Comparison of ENCODE assay signal across 12 cellular contexts in the genomic region with DNA sequence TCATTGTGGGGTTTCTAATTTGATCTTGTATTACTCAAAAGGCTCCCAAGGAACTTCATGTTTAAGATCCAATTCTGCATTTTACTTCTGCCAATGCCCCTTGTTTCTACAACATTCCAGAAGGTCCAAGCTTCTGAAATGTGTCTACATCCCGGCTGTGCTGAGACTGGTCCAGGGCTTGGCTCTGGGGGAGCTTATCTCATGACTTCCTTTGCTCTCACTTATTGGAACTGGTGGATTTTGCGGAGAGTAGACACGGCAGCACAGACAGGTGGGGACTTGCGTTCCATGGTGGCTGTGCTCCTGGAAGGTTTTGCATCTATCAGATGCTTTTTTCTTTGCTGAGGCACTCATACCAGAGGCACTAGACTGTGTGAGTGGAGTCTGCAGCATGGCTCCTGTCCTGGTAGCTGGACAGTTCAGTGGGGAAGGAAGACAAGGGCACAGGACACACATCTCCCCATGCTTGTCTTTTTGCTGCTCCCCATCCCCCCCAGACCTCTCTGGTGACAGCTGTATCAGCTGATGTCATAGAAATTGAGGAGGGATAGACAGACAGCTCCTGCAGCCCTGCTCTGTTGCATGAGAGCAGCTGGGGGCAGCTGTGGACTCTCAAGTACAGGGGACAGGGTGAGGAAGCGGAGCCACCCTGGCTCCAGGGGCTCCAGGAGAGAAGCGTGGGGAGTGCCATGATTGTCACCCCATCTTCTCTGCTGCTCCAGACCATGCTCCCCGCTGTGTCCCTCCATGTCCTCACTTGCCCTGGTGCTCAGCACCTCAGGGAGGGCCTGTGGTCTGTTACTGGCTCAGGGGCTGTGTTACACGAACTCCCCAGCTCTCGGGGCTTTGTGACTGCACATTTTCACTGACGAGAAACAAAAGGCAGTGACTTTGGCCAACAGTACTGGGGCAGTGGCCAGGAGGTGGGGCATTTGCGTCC. TPM values are rescaled to one million over a fixed set of nuclear protein-coding genes. Genes with fewer than 3 reads are reported as not detected.
A peak's percentile ranks its signal among the peaks of the same experiment; 100 is the strongest.
DNase-seq lines count a peak whose midpoint lies in the region; ATAC-seq and TF ChIP-seq lines count a peak whose summit lies in the region.
"Had no signal": no experiment of that assay in that cellular context is flagged by ENCODE, and none has a peak within 500 bp of the region (broad histone marks: within the 10 kb centered on the region; RNA-seq: fewer than 3 reads in every experiment).

No MANE protein-coding gene starts in this region.

- DNase-seq in GM23338 (ENCODE audit: low spot score) (no peak), fibroblast of pulmonary artery (ENCODE audit: low read depth) (peak; percentile 41), myocyte (ENCODE audit: low read depth) (peak; percentile 53), hippocampal formation (lab: John Stamatoyannopoulos, UW) (no peak), A172 (ENCODE audit: low spot score) (no peak), NCI-H345 (lab: John Stamatoyannopoulos, UW) (no peak), NAMALWA (ENCODE audit: low spot score) (no peak)
- DNase-seq: NCI-H1048 had no signal

- TF ChIP-seq CTCF in GM23338 (conservative IDR thresholded peaks at IDR 0.05; ENCODE audit: low read depth in 2 of 2) (no peak), OCI-LY3 (IDR thresholded peaks at IDR 0.05; ENCODE audit: low read depth, low read length) (no peak), fibroblast of pulmonary artery (IDR thresholded peaks at IDR 0.05; ENCODE audit: low read length, missing control alignments) (no peak)

- H3K27ac Mint-ChIP-seq in GM23338: no peak overlapping the region
- H3K27ac Mint-ChIP-seq: IgD-negative memory B cell had no signal

- H3K4me1 ChIP-seq in GM23338 (ENCODE audit: insufficient read depth) (no peaks in the 10 kb centered on the region), OCI-LY3 (ENCODE audit: low read length) (peaks cover 3% of the 10 kb centered on the region; the same call in 1 of the 2 replicates)

- no peak overlapping the region for H3K4me3 ChIP-seq in GM23338
- no peak overlapping the region for H3K4me3 ChIP-seq in OCI-LY3 (ENCODE audit: low read length)
- H3K4me3 ChIP-seq in fibroblast of pulmonary artery (replicated peaks; ENCODE audit: low read depth, low read length): no peak overlapping the region
- H3K4me3 ChIP-seq: GM23248 had no signal

- peaks cover 14% of the 10 kb centered on the region for H3K4me1 Mint-ChIP-seq in GM23338
- H3K4me1 Mint-ChIP-seq: IgD-negative memory B cell had no signal

- peaks cover 2% of the 10 kb centered on the region for H3K27me3 Mint-ChIP-seq in GM23338 (ENCODE audit: insufficient read depth, low read depth, poor library complexity)

- H3K36me3 ChIP-seq in GM23338 (ENCODE audit: insufficient read depth) (no peaks in the 10 kb centered on the region), OCI-LY3 (replicated peaks; ENCODE audit: low read depth, low read length) (no peaks in the 10 kb centered on the region)

- H2AFZ ChIP-seq in GM23338: peak overlapping the region; percentile 52; the same call in 1 of the 2 replicates
- H2AFZ ChIP-seq in OCI-LY3 (ENCODE audit: low read depth, low read length): no peak overlapping the region
- H2AFZ ChIP-seq: GM23248 had no signal

- no peak overlapping the region for H3K9ac ChIP-seq in OCI-LY3 (ENCODE audit: low read length)
- H3K9ac ChIP-seq: GM23248 had no signal

- H3K4me3 Mint-ChIP-seq in GM23338: no peak overlapping the region
- H3K4me3 Mint-ChIP-seq: IgD-negative memory B cell had no signal

- no peaks in the 10 kb centered on the region for H3K9me2 ChIP-seq in GM23338 (ENCODE audit: insufficient read depth)

- H3K79me2 ChIP-seq in GM23338 (replicated peaks; ENCODE audit: insufficient read depth) (no peaks in the 10 kb centered on the region), OCI-LY3 (ENCODE audit: low read length) (no peaks in the 10 kb centered on the region)

- no peak overlapping the region for H3K27ac ChIP-seq in GM23338 (ENCODE audit: low read depth)
- H3K27ac ChIP-seq in OCI-LY3 (ENCODE audit: low read length): no peak overlapping the region
- H3K27ac ChIP-seq: C4-2B, GM23248 had no signal

- H3K9me3 Mint-ChIP-seq in GM23338: no peaks in the 10 kb centered on the region
- H3K9me3 Mint-ChIP-seq: IgD-negative memory B cell had no signal

- no peaks in the 10 kb centered on the region for H3F3A ChIP-seq in GM23338 (replicated peaks; ENCODE audit: low read depth)

- no peaks in the 10 kb centered on the region for H3K9me3 ChIP-seq in OCI-LY3 (ENCODE audit: insufficient read depth, low read length)

- ATAC-seq in GM23338: peak; percentile 18

- H4K20me1 ChIP-seq in GM23338 (replicated peaks; ENCODE audit: insufficient read depth) (no peaks in the 10 kb centered on the region), OCI-LY3 (ENCODE audit: insufficient read depth, low read length) (no peaks in the 10 kb centered on the region)

- peak overlapping the region; percentile 35; the same call in 1 of the 2 replicates for H3K4me2 ChIP-seq in GM23338
- H3K4me2 ChIP-seq in OCI-LY3 (ENCODE audit: low read length): peak overlapping the region; percentile 33

- no peaks in the 10 kb centered on the region for H3K27me3 ChIP-seq in GM23338 (ENCODE audit: insufficient read depth)
- H3K27me3 ChIP-seq in OCI-LY3 (ENCODE audit: low read depth, low read length): no peaks in the 10 kb centered on the region

- no peaks in the 10 kb centered on the region for H3K36me3 Mint-ChIP-seq in GM23338 (ENCODE audit: low read depth)
- H3K36me3 Mint-ChIP-seq: IgD-negative memory B cell had no signal

TF ChIP-seq in GM23338, 12 proteins besides CTCF, POLR2A, EP300 and RAD21:
- TF ChIP-seq EZH2 (IDR thresholded peaks at IDR 0.05; ENCODE audit: low read depth, unreplicated experiment) (no peak), CREB1 (CRISPR knock-in tag; IDR thresholded peaks at IDR 0.05; ENCODE audit: low read depth) (no peak), POLR2AphosphoS5 (IDR thresholded peaks at IDR 0.05; ENCODE audit: low read depth) (no peak), REST (IDR thresholded peaks at IDR 0.05; ENCODE audit: unreplicated experiment) (no peak), JUNB (IDR thresholded peaks at IDR 0.05; ENCODE audit: unreplicated experiment) (no peak), ZNF331 (CRISPR knock-in tag; IDR thresholded peaks at IDR 0.05; ENCODE audit: low read depth) (no peak)
- TF ChIP-seq, protein P1, sequence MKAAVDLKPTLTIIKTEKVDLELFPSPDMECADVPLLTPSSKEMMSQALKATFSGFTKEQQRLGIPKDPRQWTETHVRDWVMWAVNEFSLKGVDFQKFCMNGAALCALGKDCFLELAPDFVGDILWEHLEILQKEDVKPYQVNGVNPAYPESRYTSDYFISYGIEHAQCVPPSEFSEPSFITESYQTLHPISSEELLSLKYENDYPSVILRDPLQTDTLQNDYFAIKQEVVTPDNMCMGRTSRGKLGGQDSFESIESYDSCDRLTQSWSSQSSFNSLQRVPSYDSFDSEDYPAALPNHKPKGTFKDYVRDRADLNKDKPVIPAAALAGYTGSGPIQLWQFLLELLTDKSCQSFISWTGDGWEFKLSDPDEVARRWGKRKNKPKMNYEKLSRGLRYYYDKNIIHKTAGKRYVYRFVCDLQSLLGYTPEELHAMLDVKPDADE (IDR thresholded peaks at IDR 0.05): no peak
TF ChIP-seq in GM23338: peak in this region for 0.

RNA-seq across cellular contexts. Expression of gene ACAA2, which starts 46.0 kb away (rescaled TPM):
- 123 and 126 TPM in 2 replicates for total RNA-seq in GM23338 (2014; rRNA removed; shearing (Covaris generic))
- polyA plus RNA-seq in GM23338 (2016; fragmentation: Nextera tagmentation; extraction: Ambion mirVana): 83.8 and 91.1 TPM in 2 replicates
- 121 and 137 TPM in 2 replicates for total RNA-seq in myocyte
- polyA plus RNA-seq in myocyte (2012): 87.1 TPM
- 56.9 and 61.0 TPM in 2 replicates for total RNA-seq in A172 (2014; rRNA removed; shearing (Covaris generic))

Comparison
In these comparisons a context has a peak if more than half of its experiments do, and no peak if none do; other contexts are left out.
1. DNase-seq: peak in fibroblast of pulmonary artery (single experiment) and myocyte (single experiment); none in GM23338 (single experiment), hippocampal formation (0 of 2), A172 (single experiment), NCI-H345 (single experiment) and NAMALWA (single experiment).